In genomic region chr15:72604794-72605193, GRCh38 we compare ENCODE assay signal across 24 cellular contexts. TPM values are rescaled to one million over a fixed set of nuclear protein-coding genes. Genes with fewer than 3 reads are reported as not detected.
DNase-seq lines count a peak whose midpoint lies in the region; ATAC-seq, FAIRE-seq and TF ChIP-seq lines count a peak whose summit lies in the region.
"Had no signal": no experiment of that assay in that cellular context is flagged by ENCODE, and none has a peak within 500 bp of the region (broad histone marks: within the 10 kb centered on the region; RNA-seq: fewer than 3 reads in every experiment).

No MANE protein-coding gene starts in this region.

- no peak for FAIRE-seq in pancreas (lab: Jason Lieb, UNC)

- H3K27ac ChIP-seq in RWPE1 (no peak overlapping the region), osteoblast (ENCODE audit: low read depth, low read length) (no peak overlapping the region), pancreas (no peak overlapping the region), psoas muscle (no peak overlapping the region)
- H3K27ac ChIP-seq: body of pancreas, gastrocnemius medialis, SK-N-MC, skin epidermis, vagina had no signal

- ATAC-seq in HG03354 (IDR thresholded peaks at IDR 0.05; ENCODE audit: poor library complexity, severe bottlenecking, unreplicated experiment): no peak
- ATAC-seq in pancreas: no peak
- ATAC-seq in psoas muscle: no peak
- ATAC-seq: activated T-cell treated with anti-CD3 and anti-CD28 coated beads, Interleukin-2, amount 50 U/mL, for 4 hours; body of pancreas; gastrocnemius medialis; naive thymus-derived CD4-positive, alpha-beta T cell had no signal

- POLR2A ChIA-PET in RWPE1 (lab: Yijun Ruan, JAX; ENCODE audit: low non-redundant PET): no interaction called here

- intact Hi-C loops in pancreas (cut with DNase I): no loop called here
- intact Hi-C loops in psoas muscle (cut with DNase I): no loop called here

- WGBS in pancreas, 2 donors: 93 to 95% methylated on average over 4 of the region's 4 CpGs
- WGBS in psoas muscle, 3 donors: 83 to 98% (median 91%) methylated on average over 4 of the region's 4 CpGs

- no peak overlapping the region for H2AFZ ChIP-seq in osteoblast (ENCODE audit: low read length)

- H3K36me3 ChIP-seq in osteoblast (ENCODE audit: insufficient read depth, low read length) (no peaks in the 10 kb centered on the region), pancreas (no peaks in the 10 kb centered on the region), psoas muscle (ENCODE audit: insufficient read depth in 1 of 2, low read depth in 1 of 2) (no peaks in the 10 kb centered on the region)
- H3K36me3 ChIP-seq: gastrocnemius medialis, vagina had no signal

- CTCF ChIA-PET in RWPE1 (lab: Yijun Ruan, JAX): no interaction called here

- H3K27me3 ChIP-seq in osteoblast (ENCODE audit: insufficient read depth, low read length): no peaks in the 10 kb centered on the region
- no peaks in the 10 kb centered on the region for H3K27me3 ChIP-seq in pancreas
- H3K27me3 ChIP-seq in psoas muscle (ENCODE audit: insufficient read depth in 3 of 3, low read length in 2 of 3): no peaks in the 10 kb centered on the region
- H3K27me3 ChIP-seq: body of pancreas, gastrocnemius medialis, vagina had no signal

- no peak overlapping the region for H3K4me2 ChIP-seq in osteoblast (ENCODE audit: insufficient read depth, low read length)

- H3K4me3 ChIP-seq in fibroblast of mammary gland (ENCODE audit: control insufficient read depth, low read depth, low read length) (no peak overlapping the region), osteoblast (ENCODE audit: insufficient read depth, low read length) (no peak overlapping the region), pancreas (no peak overlapping the region), psoas muscle (no peak overlapping the region)
- H3K4me3 ChIP-seq: body of pancreas, gastrocnemius medialis, lung, SK-N-MC, skin epidermis, vagina had no signal

- H3K9me3 ChIP-seq in osteoblast (ENCODE audit: low read depth, low read length) (no peaks in the 10 kb centered on the region), pancreas (no peaks in the 10 kb centered on the region), psoas muscle (no peaks in the 10 kb centered on the region)
- H3K9me3 ChIP-seq: body of pancreas, gastrocnemius medialis, vagina had no signal

- no peaks in the 10 kb centered on the region for H3K4me1 ChIP-seq in osteoblast (ENCODE audit: insufficient read depth, low read length)
- no peaks in the 10 kb centered on the region for H3K4me1 ChIP-seq in pancreas
- peaks cover 5% of the 10 kb centered on the region for H3K4me1 ChIP-seq in psoas muscle
- H3K4me1 ChIP-seq: body of pancreas, gastrocnemius medialis, vagina had no signal

- H3K79me2 ChIP-seq in osteoblast (ENCODE audit: insufficient read depth, low read length): no peaks in the 10 kb centered on the region

- H4K20me1 ChIP-seq in osteoblast (ENCODE audit: insufficient read depth, low read length): no peaks in the 10 kb centered on the region

- DNase-seq in 8988T (peak; percentile 22), ELF-1 (ENCODE audit: low read depth, low spot score) (peak; percentile 80), RWPE1 (ENCODE audit: low spot score) (peak; percentile 13), fibroblast of mammary gland (ENCODE audit: low read depth) (peak; percentile 3), osteoblast (ENCODE audit: insufficient read length, low spot score, missing footprints) (no peak), pancreas (no peak), psoas muscle (no peak)
- DNase-seq: activated CD4-positive, alpha-beta T cell treated with anti-CD3 and anti-CD28 coated beads, Interleukin-2, amount 50 U/mL, for 1 hour; activated T-cell treated with anti-CD3 and anti-CD28 coated beads, Interleukin-2, amount 50 U/mL, for 4 hours; body of pancreas; COR-L47; cortex of kidney; gastrocnemius medialis; naive thymus-derived CD4-positive, alpha-beta T cell; NCI-H187 treated with DMSO at 0.1 percent for 48 hours; NCI-H510A treated with DMSO at 0.1 percent for 48 hours; stimulated activated CD4-positive, alpha-beta T cell treated with anti-CD3 and anti-CD28 coated beads, Interleukin-4, amount 100 ng/mL, for 1 hour had no signal

- TF ChIP-seq CTCF in RWPE1 (conservative IDR thresholded peaks at IDR 0.05; ENCODE audit: low read depth) (no peak), fibroblast of mammary gland (conservative IDR thresholded peaks at IDR 0.05; ENCODE audit: control insufficient read depth, insufficient read depth, low read depth, low read length) (no peak), osteoblast (IDR thresholded peaks at IDR 0.05; ENCODE audit: extremely low read depth, low read depth, low read length) (no peak), pancreas (IDR thresholded peaks at IDR 0.05) (no peak), psoas muscle (IDR thresholded peaks at IDR 0.05) (no peak)

RNA-seq across cellular contexts. Expression of gene GOLGA6B, which starts 49.7 kb away (rescaled TPM):
- total RNA-seq in osteoblast (not detected in 2 replicates), pancreas (not detected), psoas muscle (not detected)
- polyA plus RNA-seq in pancreas (not detected), psoas muscle (under 1 TPM in 1 of 3 donors, not detected in 2; 0.04 TPM)
- total RNA-seq: activated T-cell treated with anti-CD3 and anti-CD28 coated beads, Interleukin-2, amount 50 U/mL, for 4 hours; body of pancreas; gastrocnemius medialis; lung; OCI-LY7; posterior vena cava; vagina had no signal
- polyA plus RNA-seq: lung; naive thymus-derived CD4-positive, alpha-beta T cell had no signal

Comparison
In these comparisons a context has a peak if more than half of its experiments do, and no peak if none do; other contexts are left out.
1. DNase-seq: peak in 8988T (single experiment), ELF-1 (single experiment), RWPE1 (single experiment) and fibroblast of mammary gland (single experiment); none in osteoblast (single experiment), pancreas (0 of 6) and psoas muscle (0 of 2).